In the genomic region with DNA sequence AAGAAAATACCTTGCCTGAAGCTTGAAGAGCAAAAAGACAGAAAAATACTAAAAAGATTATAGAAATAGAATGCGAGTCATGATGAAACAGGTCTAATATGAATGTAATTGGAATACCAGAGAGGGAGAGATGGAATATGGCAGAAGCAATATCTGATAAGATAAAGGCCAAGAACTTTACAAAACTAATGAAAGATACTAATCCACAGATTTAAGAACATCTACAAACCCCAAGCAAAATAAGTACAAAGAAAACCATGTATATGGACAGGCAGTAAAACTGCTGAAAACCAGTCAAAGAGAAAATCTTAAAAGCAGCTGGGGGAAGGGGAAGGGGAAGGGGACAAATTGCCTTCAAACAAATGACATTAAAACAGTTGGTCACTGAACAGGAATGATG, we compare ENCODE assay signal across 33 cellular contexts.
DNase-seq lines count a peak whose midpoint lies in the region; ATAC-seq, FAIRE-seq and TF ChIP-seq lines count a peak whose summit lies in the region.
"Had no signal": no experiment of that assay in that cellular context is flagged by ENCODE, and none has a peak within 500 bp of the region (broad histone marks: within the 10 kb centered on the region; RNA-seq: fewer than 3 reads in every experiment).

No MANE protein-coding gene starts in this region.

- POLR2A ChIA-PET in HEK293 (lab: Yijun Ruan, JAX), result interaction anchor here (0.7 kb wide), 1 partner anchor 35 kb away, joined by 3 read pairs; no protein-coding TSS in a partner anchor
- POLR2A ChIA-PET in WTC11 (lab: Charles Lee), result no interaction called here

- H3K27me3 Mint-ChIP-seq in WTC11 (ENCODE audit: low read depth), result no peaks in the 10 kb centered on the region
- H3K27me3 Mint-ChIP-seq: B cell; CD4-positive, alpha-beta memory T cell; CD4-positive, alpha-beta T cell; CD4-positive, CD25-positive, alpha-beta regulatory T cell; CD8-positive, alpha-beta memory T cell had no signal

- no peaks in the 10 kb centered on the region for H3K4me1 Mint-ChIP-seq in WTC11
- H3K4me1 Mint-ChIP-seq: B cell; CD4-positive, alpha-beta memory T cell; CD8-positive, alpha-beta memory T cell had no signal

- H3K9me3 Mint-ChIP-seq in WTC11, result no peaks in the 10 kb centered on the region
- no peaks in the 10 kb centered on the region for H3K9me3 Mint-ChIP-seq in activated naive CD4-positive, alpha-beta T cell treated with anti-CD3 and anti-CD28 coated beads, Interleukin-2, amount 50 U/mL, for 72 hours
- H3K9me3 Mint-ChIP-seq: CD4-positive, alpha-beta memory T cell; CD4-positive, alpha-beta T cell; CD8-positive, alpha-beta memory T cell; CD8-positive, alpha-beta T cell had no signal

- H3K4me3 ChIP-seq in HEK293 (ENCODE audit: low read depth, low read length) (no peak overlapping the region), GM23248 (no peak overlapping the region)
- H3K4me3 ChIP-seq: A549; BLaER1; BLaER1 treated with 17β-estradiol and CSF1 and Interleukin-3, amounts not matched to agents 10 nM and 100 nM had no signal

- no peaks in the 10 kb centered on the region for H3F3A ChIP-seq in GM23248 (ENCODE audit: insufficient read depth)

- H3K4me1 ChIP-seq in HEK293 (ENCODE audit: control insufficient read depth, insufficient read depth, low read length) (no peaks in the 10 kb centered on the region), GM23248 (ENCODE audit: insufficient read depth) (peaks cover 12% of the 10 kb centered on the region)
- H3K4me1 ChIP-seq: BE2C, BLaER1, Caco-2 had no signal

- H3K36me3 Mint-ChIP-seq in WTC11, result no peaks in the 10 kb centered on the region
- no peaks in the 10 kb centered on the region for H3K36me3 Mint-ChIP-seq in activated naive CD4-positive, alpha-beta T cell treated with anti-CD3 and anti-CD28 coated beads, Interleukin-2, amount 50 U/mL, for 72 hours

- DNase-seq in D721Med (ENCODE audit: insufficient read length, low spot score), result no peak
- DNase-seq in WTC11 (ENCODE audit: low spot score), result no peak
- no peak for DNase-seq in GM23248
- DNase-seq in activated naive CD4-positive, alpha-beta T cell treated with anti-CD3 and anti-CD28 coated beads, Interleukin-2, amount 50 U/mL, for 72 hours (ENCODE audit: low spot score in 2 of 2), result no peak
- no peak for DNase-seq in NCI-H226
- DNase-seq: 8988T; ACHN; AML-193; BE2C; C1 segment of cervical spinal cord; Caco-2; Calu3; CD4-positive, alpha-beta memory T cell; CD4-positive, alpha-beta T cell; CD4-positive, CD25-positive, alpha-beta regulatory T cell; CD8-positive, alpha-beta memory T cell; CD8-positive, alpha-beta T cell; COR-L47; DMS 273 treated with DMSO at 0.1 percent for 48 hours; DMS153; DMS53; DMS79; DMS79 treated with DMSO at 0.1 percent for 48 hours; DND-41; EL had no signal

- H3K4me3 Mint-ChIP-seq in WTC11, result no peak overlapping the region
- H3K4me3 Mint-ChIP-seq: B cell; CD14-positive monocyte; CD4-positive, alpha-beta memory T cell; CD4-positive, alpha-beta T cell; CD4-positive, CD25-positive, alpha-beta regulatory T cell; CD8-positive, alpha-beta memory T cell; CD8-positive, alpha-beta T cell had no signal

- H4K20me1 ChIP-seq in GM23248 (ENCODE audit: insufficient read depth), result no peaks in the 10 kb centered on the region
- H4K20me1 ChIP-seq: BLaER1; BLaER1 treated with 17β-estradiol and CSF1 and Interleukin-3, amounts not matched to agents 10 nM and 100 nM had no signal

- CTCF ChIA-PET in HEK293 (lab: Yijun Ruan, JAX) (no interaction called here), WTC11 (lab: Charles Lee) (no interaction called here)

- H3K4me2 ChIP-seq in GM23248 (ENCODE audit: unreplicated experiment), result no peak overlapping the region
- H3K4me2 ChIP-seq: A549; BLaER1; BLaER1 treated with 17β-estradiol and CSF1 and Interleukin-3, amounts not matched to agents 10 nM and 100 nM had no signal

- in situ Hi-C loops in GM23248 (cut with MboI), result loop anchor here (10.0 kb wide), 1 partner anchor 215 kb away; no protein-coding TSS in a partner anchor

- H3K9me3 ChIP-seq in HEK293 (ENCODE audit: control insufficient read depth, insufficient read depth, low read depth, low read length) (no peaks in the 10 kb centered on the region), GM23248 (ENCODE audit: low read depth) (no peaks in the 10 kb centered on the region)
- H3K9me3 ChIP-seq: A549, BE2C, BLaER1, Caco-2 had no signal

- no peak overlapping the region for H3K9ac ChIP-seq in GM23248
- H3K9ac ChIP-seq: BLaER1; BLaER1 treated with 17β-estradiol and CSF1 and Interleukin-3, amounts not matched to agents 10 nM and 100 nM had no signal

- peak overlapping the region; percentile 21; the same call in 1 of the 2 replicates for H3K27ac Mint-ChIP-seq in WTC11
- H3K27ac Mint-ChIP-seq in activated naive CD4-positive, alpha-beta T cell treated with anti-CD3 and anti-CD28 coated beads, Interleukin-2, amount 50 U/mL, for 72 hours, result no peak overlapping the region
- H3K27ac Mint-ChIP-seq: B cell; CD4-positive, alpha-beta memory T cell; CD4-positive, alpha-beta T cell; CD4-positive, CD25-positive, alpha-beta regulatory T cell; CD8-positive, alpha-beta memory T cell; CD8-positive, alpha-beta T cell had no signal

- H3K27me3 ChIP-seq in GM23248 (replicated peaks; ENCODE audit: insufficient read depth), result no peaks in the 10 kb centered on the region
- H3K27me3 ChIP-seq: BE2C; BLaER1; BLaER1 treated with 17β-estradiol and CSF1 and Interleukin-3, amounts not matched to agents 10 nM and 100 nM had no signal

- no peaks in the 10 kb centered on the region; a peak in 1 of 3 replicates for H3K36me3 ChIP-seq in HEK293 (ENCODE audit: control insufficient read depth in 2 of 2, insufficient read depth in 1 of 2, low read length in 2 of 2)
- H3K36me3 ChIP-seq in GM23248 (ENCODE audit: low read depth), result peaks cover 3% of the 10 kb centered on the region; the same call in 1 of the 2 replicates
- H3K36me3 ChIP-seq: BE2C, BLaER1 had no signal

- FAIRE-seq in D721Med (lab: Jason Lieb, UNC), result peak; percentile 99
- FAIRE-seq: A549 had no signal

- H3K9me2 ChIP-seq in GM23248 (ENCODE audit: insufficient read depth), result no peaks in the 10 kb centered on the region

- H2AFZ ChIP-seq in GM23248, result no peak overlapping the region

- TF ChIP-seq CTCF in D721Med (IDR thresholded peaks at IDR 0.05; ENCODE audit: insufficient read depth, missing control alignments), result no peak
- TF ChIP-seq CTCF in HEK293 (tag by site-specific recombination; IDR thresholded peaks at IDR 0.05), result no peak
- no peak for TF ChIP-seq CTCF in WTC11 (IDR thresholded peaks at IDR 0.05)

- no peak for ATAC-seq in WTC11
- no peak for ATAC-seq in activated naive CD4-positive, alpha-beta T cell treated with anti-CD3 and anti-CD28 coated beads, Interleukin-2, amount 50 U/mL, for 72 hours
- ATAC-seq: A549; CD8-positive, alpha-beta T cell had no signal

- no peak overlapping the region for H3K27ac ChIP-seq in HEK293 (ENCODE audit: extremely low read depth, low read depth, low read length)
- H3K27ac ChIP-seq in GM23248, result no peak overlapping the region
- H3K27ac ChIP-seq: 22Rv1; A549; BLaER1; BLaER1 treated with 17β-estradiol and CSF1 and Interleukin-3, amounts not matched to agents 10 nM and 100 nM; C4-2B had no signal

- H3K79me2 ChIP-seq in GM23248 (ENCODE audit: insufficient read depth), result no peaks in the 10 kb centered on the region

- WGBS in GM23248 (ENCODE audit: low coverage in 1 of 2, low lambda C conversion rate in 2 of 2, missing lambda C conversion rate in 2 of 2), 2 experiments, result 97 to 100% methylated on average over 1 of the region's 1 CpG

TF ChIP-seq in HEK293, 187 proteins besides CTCF, POLR2A, EP300 and RAD21:
- TF ChIP-seq, protein P1, sequence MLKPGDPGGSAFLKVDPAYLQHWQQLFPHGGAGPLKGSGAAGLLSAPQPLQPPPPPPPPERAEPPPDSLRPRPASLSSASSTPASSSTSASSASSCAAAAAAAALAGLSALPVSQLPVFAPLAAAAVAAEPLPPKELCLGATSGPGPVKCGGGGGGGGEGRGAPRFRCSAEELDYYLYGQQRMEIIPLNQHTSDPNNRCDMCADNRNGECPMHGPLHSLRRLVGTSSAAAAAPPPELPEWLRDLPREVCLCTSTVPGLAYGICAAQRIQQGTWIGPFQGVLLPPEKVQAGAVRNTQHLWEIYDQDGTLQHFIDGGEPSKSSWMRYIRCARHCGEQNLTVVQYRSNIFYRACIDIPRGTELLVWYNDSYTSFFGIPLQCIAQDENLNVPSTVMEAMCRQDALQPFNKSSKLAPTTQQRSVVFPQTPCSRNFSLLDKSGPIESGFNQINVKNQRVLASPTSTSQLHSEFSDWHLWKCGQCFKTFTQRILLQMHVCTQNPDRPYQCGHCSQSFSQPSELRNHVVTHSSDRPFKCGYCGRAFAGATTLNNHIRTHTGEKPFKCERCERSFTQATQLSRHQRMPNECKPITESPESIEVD (tag by site-specific recombination; IDR thresholded peaks at IDR 0.05), result no peak
- TF ChIP-seq ZNF596 (tag by site-specific recombination; IDR thresholded peaks at IDR 0.05) (no peak), ZNF558 (tag by site-specific recombination; IDR thresholded peaks at IDR 0.05) (peak; percentile 99)
TF ChIP-seq in HEK293: peak in this region for 1.

TF ChIP-seq in WTC11, 78 proteins besides CTCF, POLR2A, EP300 and RAD21 (continues in another document):
- TF ChIP-seq GTF2I (CRISPR knock-in tag; conservative IDR thresholded peaks at IDR 0.05) (no peak), NR3C1 (CRISPR knock-in tag; conservative IDR thresholded peaks at IDR 0.05; ENCODE audit: low read depth) (no peak)
- TF ChIP-seq, protein P2, sequence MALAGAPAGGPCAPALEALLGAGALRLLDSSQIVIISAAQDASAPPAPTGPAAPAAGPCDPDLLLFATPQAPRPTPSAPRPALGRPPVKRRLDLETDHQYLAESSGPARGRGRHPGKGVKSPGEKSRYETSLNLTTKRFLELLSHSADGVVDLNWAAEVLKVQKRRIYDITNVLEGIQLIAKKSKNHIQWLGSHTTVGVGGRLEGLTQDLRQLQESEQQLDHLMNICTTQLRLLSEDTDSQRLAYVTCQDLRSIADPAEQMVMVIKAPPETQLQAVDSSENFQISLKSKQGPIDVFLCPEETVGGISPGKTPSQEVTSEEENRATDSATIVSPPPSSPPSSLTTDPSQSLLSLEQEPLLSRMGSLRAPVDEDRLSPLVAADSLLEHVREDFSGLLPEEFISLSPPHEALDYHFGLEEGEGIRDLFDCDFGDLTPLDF (CRISPR knock-in tag; IDR thresholded peaks at IDR 0.05), result no peak
